Comparison of ENCODE assay signal across 1 cellular context in the genomic region with DNA sequence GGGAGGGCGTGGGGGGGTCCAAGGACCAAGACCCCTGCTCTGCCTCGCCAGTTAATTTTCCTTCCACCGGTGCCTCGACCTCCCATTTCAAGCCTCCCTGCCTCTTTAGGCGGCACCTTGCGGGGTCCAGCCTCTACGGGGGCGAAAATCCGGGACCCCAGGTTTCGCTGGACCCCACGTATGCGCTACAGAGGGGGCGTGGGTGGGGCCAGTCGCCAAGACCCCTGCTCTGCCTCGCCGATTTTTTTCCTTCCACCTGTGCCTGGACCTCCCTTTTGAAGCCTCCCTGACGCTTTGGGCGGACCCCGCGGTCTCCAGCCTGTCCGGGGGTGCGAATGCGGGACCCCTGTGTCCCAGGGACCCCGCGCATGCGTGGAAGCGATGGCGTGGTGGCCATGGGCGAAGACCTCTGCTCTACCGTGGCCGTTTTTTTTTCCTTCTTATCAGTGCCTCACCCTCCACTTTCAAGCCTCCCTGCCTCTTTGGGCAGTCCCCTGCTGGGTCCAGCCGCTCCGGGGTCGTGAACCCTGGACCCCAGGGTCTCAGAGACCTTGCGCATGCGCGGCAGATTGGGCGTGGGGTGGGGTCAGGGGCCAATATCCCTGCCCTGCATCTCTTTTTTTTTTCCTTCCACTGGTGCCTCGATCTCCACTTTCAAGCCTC.
TF ChIP-seq lines count a peak whose summit lies in the region.

No MANE protein-coding gene starts in this region.

TF ChIP-seq in K562, 482 proteins besides CTCF, POLR2A, EP300 and RAD21 (continued from another document and continues in another):
- TF ChIP-seq, protein P1, sequence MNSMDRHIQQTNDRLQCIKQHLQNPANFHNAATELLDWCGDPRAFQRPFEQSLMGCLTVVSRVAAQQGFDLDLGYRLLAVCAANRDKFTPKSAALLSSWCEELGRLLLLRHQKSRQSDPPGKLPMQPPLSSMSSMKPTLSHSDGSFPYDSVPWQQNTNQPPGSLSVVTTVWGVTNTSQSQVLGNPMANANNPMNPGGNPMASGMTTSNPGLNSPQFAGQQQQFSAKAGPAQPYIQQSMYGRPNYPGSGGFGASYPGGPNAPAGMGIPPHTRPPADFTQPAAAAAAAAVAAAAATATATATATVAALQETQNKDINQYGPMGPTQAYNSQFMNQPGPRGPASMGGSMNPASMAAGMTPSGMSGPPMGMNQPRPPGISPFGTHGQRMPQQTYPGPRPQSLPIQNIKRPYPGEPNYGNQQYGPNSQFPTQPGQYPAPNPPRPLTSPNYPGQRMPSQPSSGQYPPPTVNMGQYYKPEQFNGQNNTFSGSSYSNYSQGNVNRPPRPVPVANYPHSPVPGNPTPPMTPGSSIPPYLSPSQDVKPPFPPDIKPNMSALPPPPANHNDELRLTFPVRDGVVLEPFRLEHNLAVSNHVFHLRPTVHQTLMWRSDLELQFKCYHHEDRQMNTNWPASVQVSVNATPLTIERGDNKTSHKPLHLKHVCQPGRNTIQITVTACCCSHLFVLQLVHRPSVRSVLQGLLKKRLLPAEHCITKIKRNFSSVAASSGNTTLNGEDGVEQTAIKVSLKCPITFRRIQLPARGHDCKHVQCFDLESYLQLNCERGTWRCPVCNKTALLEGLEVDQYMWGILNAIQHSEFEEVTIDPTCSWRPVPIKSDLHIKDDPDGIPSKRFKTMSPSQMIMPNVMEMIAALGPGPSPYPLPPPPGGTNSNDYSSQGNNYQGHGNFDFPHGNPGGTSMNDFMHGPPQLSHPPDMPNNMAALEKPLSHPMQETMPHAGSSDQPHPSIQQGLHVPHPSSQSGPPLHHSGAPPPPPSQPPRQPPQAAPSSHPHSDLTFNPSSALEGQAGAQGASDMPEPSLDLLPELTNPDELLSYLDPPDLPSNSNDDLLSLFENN (IDR thresholded peaks at IDR 0.05; ENCODE audit: low read depth in 2 of 2, low read length in 2 of 2) = no peak
- TF ChIP-seq, protein P2, sequence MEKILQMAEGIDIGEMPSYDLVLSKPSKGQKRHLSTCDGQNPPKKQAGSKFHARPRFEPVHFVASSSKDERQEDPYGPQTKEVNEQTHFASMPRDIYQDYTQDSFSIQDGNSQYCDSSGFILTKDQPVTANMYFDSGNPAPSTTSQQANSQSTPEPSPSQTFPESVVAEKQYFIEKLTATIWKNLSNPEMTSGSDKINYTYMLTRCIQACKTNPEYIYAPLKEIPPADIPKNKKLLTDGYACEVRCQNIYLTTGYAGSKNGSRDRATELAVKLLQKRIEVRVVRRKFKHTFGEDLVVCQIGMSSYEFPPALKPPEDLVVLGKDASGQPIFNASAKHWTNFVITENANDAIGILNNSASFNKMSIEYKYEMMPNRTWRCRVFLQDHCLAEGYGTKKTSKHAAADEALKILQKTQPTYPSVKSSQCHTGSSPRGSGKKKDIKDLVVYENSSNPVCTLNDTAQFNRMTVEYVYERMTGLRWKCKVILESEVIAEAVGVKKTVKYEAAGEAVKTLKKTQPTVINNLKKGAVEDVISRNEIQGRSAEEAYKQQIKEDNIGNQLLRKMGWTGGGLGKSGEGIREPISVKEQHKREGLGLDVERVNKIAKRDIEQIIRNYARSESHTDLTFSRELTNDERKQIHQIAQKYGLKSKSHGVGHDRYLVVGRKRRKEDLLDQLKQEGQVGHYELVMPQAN (IDR thresholded peaks at IDR 0.05; ENCODE audit: borderline replicate concordance) = no peak
- TF ChIP-seq NR3C1 (CRISPR knock-in tag; IDR thresholded peaks at IDR 0.05) (no peak), ZNF347 (CRISPR knock-in tag; IDR thresholded peaks at IDR 0.05; ENCODE audit: low read depth) (no peak), MED1 (CRISPR knock-in tag; IDR thresholded peaks at IDR 0.05; ENCODE audit: borderline replicate concordance) (no peak), TAL1 (IDR thresholded peaks at IDR 0.05) (no peak), STAT5B (CRISPR knock-in tag; IDR thresholded peaks at IDR 0.05) (no peak), ZNF57 (CRISPR knock-in tag; IDR thresholded peaks at IDR 0.05) (no peak), ZNF444 (CRISPR knock-in tag; IDR thresholded peaks at IDR 0.05) (no peak), ZBTB7A (IDR thresholded peaks at IDR 0.05; ENCODE audit: borderline replicate concordance, control insufficient read depth, low read depth, low read length) (peak; percentile 88), CTBP1 (IDR thresholded peaks at IDR 0.05; ENCODE audit: borderline replicate concordance) (no peak), ZNF263 (CRISPR knock-in tag; IDR thresholded peaks at IDR 0.05; ENCODE audit: borderline replicate concordance) (no peak), CHCHD3 (CRISPR knock-in tag; IDR thresholded peaks at IDR 0.05) (no peak), NFRKB (IDR thresholded peaks at IDR 0.05; ENCODE audit: low read depth) (0 out of 2 replicates have a peak, but pooled peaks have one; percentile 14), PCBP1 (IDR thresholded peaks at IDR 0.05; ENCODE audit: low read depth, low read length, poor library complexity, severe bottlenecking) (no peak)
- TF ChIP-seq, protein P3, sequence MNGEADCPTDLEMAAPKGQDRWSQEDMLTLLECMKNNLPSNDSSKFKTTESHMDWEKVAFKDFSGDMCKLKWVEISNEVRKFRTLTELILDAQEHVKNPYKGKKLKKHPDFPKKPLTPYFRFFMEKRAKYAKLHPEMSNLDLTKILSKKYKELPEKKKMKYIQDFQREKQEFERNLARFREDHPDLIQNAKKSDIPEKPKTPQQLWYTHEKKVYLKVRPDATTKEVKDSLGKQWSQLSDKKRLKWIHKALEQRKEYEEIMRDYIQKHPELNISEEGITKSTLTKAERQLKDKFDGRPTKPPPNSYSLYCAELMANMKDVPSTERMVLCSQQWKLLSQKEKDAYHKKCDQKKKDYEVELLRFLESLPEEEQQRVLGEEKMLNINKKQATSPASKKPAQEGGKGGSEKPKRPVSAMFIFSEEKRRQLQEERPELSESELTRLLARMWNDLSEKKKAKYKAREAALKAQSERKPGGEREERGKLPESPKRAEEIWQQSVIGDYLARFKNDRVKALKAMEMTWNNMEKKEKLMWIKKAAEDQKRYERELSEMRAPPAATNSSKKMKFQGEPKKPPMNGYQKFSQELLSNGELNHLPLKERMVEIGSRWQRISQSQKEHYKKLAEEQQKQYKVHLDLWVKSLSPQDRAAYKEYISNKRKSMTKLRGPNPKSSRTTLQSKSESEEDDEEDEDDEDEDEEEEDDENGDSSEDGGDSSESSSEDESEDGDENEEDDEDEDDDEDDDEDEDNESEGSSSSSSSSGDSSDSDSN (IDR thresholded peaks at IDR 0.05; ENCODE audit: borderline replicate concordance in 1 of 2, low read depth in 2 of 2, low read length in 2 of 2) = no peak
- TF ChIP-seq, protein P4, sequence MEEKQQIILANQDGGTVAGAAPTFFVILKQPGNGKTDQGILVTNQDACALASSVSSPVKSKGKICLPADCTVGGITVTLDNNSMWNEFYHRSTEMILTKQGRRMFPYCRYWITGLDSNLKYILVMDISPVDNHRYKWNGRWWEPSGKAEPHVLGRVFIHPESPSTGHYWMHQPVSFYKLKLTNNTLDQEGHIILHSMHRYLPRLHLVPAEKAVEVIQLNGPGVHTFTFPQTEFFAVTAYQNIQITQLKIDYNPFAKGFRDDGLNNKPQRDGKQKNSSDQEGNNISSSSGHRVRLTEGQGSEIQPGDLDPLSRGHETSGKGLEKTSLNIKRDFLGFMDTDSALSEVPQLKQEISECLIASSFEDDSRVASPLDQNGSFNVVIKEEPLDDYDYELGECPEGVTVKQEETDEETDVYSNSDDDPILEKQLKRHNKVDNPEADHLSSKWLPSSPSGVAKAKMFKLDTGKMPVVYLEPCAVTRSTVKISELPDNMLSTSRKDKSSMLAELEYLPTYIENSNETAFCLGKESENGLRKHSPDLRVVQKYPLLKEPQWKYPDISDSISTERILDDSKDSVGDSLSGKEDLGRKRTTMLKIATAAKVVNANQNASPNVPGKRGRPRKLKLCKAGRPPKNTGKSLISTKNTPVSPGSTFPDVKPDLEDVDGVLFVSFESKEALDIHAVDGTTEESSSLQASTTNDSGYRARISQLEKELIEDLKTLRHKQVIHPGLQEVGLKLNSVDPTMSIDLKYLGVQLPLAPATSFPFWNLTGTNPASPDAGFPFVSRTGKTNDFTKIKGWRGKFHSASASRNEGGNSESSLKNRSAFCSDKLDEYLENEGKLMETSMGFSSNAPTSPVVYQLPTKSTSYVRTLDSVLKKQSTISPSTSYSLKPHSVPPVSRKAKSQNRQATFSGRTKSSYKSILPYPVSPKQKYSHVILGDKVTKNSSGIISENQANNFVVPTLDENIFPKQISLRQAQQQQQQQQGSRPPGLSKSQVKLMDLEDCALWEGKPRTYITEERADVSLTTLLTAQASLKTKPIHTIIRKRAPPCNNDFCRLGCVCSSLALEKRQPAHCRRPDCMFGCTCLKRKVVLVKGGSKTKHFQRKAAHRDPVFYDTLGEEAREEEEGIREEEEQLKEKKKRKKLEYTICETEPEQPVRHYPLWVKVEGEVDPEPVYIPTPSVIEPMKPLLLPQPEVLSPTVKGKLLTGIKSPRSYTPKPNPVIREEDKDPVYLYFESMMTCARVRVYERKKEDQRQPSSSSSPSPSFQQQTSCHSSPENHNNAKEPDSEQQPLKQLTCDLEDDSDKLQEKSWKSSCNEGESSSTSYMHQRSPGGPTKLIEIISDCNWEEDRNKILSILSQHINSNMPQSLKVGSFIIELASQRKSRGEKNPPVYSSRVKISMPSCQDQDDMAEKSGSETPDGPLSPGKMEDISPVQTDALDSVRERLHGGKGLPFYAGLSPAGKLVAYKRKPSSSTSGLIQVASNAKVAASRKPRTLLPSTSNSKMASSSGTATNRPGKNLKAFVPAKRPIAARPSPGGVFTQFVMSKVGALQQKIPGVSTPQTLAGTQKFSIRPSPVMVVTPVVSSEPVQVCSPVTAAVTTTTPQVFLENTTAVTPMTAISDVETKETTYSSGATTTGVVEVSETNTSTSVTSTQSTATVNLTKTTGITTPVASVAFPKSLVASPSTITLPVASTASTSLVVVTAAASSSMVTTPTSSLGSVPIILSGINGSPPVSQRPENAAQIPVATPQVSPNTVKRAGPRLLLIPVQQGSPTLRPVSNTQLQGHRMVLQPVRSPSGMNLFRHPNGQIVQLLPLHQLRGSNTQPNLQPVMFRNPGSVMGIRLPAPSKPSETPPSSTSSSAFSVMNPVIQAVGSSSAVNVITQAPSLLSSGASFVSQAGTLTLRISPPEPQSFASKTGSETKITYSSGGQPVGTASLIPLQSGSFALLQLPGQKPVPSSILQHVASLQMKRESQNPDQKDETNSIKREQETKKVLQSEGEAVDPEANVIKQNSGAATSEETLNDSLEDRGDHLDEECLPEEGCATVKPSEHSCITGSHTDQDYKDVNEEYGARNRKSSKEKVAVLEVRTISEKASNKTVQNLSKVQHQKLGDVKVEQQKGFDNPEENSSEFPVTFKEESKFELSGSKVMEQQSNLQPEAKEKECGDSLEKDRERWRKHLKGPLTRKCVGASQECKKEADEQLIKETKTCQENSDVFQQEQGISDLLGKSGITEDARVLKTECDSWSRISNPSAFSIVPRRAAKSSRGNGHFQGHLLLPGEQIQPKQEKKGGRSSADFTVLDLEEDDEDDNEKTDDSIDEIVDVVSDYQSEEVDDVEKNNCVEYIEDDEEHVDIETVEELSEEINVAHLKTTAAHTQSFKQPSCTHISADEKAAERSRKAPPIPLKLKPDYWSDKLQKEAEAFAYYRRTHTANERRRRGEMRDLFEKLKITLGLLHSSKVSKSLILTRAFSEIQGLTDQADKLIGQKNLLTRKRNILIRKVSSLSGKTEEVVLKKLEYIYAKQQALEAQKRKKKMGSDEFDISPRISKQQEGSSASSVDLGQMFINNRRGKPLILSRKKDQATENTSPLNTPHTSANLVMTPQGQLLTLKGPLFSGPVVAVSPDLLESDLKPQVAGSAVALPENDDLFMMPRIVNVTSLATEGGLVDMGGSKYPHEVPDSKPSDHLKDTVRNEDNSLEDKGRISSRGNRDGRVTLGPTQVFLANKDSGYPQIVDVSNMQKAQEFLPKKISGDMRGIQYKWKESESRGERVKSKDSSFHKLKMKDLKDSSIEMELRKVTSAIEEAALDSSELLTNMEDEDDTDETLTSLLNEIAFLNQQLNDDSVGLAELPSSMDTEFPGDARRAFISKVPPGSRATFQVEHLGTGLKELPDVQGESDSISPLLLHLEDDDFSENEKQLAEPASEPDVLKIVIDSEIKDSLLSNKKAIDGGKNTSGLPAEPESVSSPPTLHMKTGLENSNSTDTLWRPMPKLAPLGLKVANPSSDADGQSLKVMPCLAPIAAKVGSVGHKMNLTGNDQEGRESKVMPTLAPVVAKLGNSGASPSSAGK (IDR thresholded peaks at IDR 0.05) = peak; percentile 55; the same call in 1 of the 2 replicates
- TF ChIP-seq, protein P5, sequence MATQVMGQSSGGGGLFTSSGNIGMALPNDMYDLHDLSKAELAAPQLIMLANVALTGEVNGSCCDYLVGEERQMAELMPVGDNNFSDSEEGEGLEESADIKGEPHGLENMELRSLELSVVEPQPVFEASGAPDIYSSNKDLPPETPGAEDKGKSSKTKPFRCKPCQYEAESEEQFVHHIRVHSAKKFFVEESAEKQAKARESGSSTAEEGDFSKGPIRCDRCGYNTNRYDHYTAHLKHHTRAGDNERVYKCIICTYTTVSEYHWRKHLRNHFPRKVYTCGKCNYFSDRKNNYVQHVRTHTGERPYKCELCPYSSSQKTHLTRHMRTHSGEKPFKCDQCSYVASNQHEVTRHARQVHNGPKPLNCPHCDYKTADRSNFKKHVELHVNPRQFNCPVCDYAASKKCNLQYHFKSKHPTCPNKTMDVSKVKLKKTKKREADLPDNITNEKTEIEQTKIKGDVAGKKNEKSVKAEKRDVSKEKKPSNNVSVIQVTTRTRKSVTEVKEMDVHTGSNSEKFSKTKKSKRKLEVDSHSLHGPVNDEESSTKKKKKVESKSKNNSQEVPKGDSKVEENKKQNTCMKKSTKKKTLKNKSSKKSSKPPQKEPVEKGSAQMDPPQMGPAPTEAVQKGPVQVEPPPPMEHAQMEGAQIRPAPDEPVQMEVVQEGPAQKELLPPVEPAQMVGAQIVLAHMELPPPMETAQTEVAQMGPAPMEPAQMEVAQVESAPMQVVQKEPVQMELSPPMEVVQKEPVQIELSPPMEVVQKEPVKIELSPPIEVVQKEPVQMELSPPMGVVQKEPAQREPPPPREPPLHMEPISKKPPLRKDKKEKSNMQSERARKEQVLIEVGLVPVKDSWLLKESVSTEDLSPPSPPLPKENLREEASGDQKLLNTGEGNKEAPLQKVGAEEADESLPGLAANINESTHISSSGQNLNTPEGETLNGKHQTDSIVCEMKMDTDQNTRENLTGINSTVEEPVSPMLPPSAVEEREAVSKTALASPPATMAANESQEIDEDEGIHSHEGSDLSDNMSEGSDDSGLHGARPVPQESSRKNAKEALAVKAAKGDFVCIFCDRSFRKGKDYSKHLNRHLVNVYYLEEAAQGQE (CRISPR knock-in tag; IDR thresholded peaks at IDR 0.05; ENCODE audit: low read depth) = no peak
- TF ChIP-seq, protein P6, sequence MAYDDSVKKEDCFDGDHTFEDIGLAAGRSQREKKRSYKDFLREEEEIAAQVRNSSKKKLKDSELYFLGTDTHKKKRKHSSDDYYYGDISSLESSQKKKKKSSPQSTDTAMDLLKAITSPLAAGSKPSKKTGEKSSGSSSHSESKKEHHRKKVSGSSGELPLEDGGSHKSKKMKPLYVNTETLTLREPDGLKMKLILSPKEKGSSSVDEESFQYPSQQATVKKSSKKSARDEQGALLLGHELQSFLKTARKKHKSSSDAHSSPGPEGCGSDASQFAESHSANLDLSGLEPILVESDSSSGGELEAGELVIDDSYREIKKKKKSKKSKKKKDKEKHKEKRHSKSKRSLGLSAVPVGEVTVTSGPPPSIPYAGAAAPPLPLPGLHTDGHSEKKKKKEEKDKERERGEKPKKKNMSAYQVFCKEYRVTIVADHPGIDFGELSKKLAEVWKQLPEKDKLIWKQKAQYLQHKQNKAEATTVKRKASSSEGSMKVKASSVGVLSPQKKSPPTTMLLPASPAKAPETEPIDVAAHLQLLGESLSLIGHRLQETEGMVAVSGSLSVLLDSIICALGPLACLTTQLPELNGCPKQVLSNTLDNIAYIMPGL (CRISPR knock-in tag; IDR thresholded peaks at IDR 0.05) = 0 out of 2 replicates have a peak, but pooled peaks have one; percentile 35
- TF ChIP-seq, protein P7, sequence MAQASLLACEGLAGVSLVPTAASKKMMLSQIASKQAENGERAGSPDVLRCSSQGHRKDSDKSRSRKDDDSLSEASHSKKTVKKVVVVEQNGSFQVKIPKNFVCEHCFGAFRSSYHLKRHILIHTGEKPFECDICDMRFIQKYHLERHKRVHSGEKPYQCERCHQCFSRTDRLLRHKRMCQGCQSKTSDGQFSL (CRISPR knock-in tag; IDR thresholded peaks at IDR 0.05) = no peak
- TF ChIP-seq, protein P7 (tag; IDR thresholded peaks at IDR 0.05) = no peak
